10 cellular contexts compared by ENCODE assay signal in the genomic region with DNA sequence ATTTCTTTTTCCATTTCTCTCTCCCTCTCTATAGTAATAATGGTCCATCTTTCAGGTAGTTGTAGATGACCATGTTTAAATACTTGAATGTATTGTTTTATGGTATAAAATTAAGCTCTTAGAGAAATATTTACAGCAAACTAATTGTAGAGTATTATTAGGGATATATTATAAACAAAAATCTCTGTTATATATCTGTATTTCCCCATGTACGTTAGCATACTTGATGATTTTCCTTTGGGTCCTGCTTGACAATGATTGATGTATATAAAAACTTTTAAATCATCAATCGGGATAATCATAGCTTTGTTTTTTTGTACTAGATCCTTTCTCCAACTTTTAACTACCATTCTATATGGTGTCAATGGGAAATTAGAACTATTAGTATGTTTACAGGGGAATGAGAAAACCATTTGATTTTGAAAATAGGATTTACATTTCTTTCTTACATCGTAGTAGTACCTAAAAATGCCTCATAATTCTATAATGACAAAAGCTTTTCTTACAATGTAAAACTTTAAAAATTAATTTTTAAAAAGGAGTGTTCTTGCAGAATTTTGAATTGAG.
DNase-seq lines count a peak whose midpoint lies in the region; TF ChIP-seq lines count a peak whose summit lies in the region.
"Had no signal": no experiment of that assay in that cellular context is flagged by ENCODE, and none has a peak within 500 bp of the region (broad histone marks: within the 10 kb centered on the region; RNA-seq: fewer than 3 reads in every experiment).

No MANE protein-coding gene starts in this region.

- H3K9me3 Mint-ChIP-seq in MCF 10A (ENCODE audit: unreplicated experiment) (no peaks in the 10 kb centered on the region), nephron (no peaks in the 10 kb centered on the region), chondrocyte (ENCODE audit: low read depth) (no peaks in the 10 kb centered on the region)
- H3K9me3 Mint-ChIP-seq: activated T-cell treated with anti-CD3 and anti-CD28 coated beads, Interleukin-2, amount 50 U/mL, for 72 hours had no signal

- POLR2A ChIA-PET in MCF 10A (lab: Yijun Ruan, JAX): interaction anchor here (0.6 to 0.7 kb wide), 3 partner anchors 85 to 1121 kb away, joined by 3 to 4 read pairs (median 3); no protein-coding TSS in a partner anchor

- H3K4me3 Mint-ChIP-seq in MCF 10A (ENCODE audit: unreplicated experiment) (peak overlapping the region; percentile 62), nephron (peak overlapping the region; percentile 66 to 73 (median 67)), chondrocyte (ENCODE audit: unreplicated experiment) (no peak overlapping the region)

- H3K27me3 ChIP-seq in BE2C (peaks cover 58% of the 10 kb centered on the region), HUES6 (ENCODE audit: control insufficient read depth, insufficient read depth, low read length) (peaks cover 55% of the 10 kb centered on the region)

- no peak for TF ChIP-seq CTCF in BE2C (IDR thresholded peaks at IDR 0.05; ENCODE audit: low read depth, low read length)
- TF ChIP-seq CTCF in MCF 10A (IDR thresholded peaks at IDR 0.05; ENCODE audit: unreplicated experiment): no peak
- no peak for TF ChIP-seq CTCF in nephron (IDR thresholded peaks at IDR 0.05; ENCODE audit: unreplicated experiment in 3 of 3)
- TF ChIP-seq CTCF in chondrocyte (IDR thresholded peaks at IDR 0.05): no peak

- intact Hi-C loops in MCF 10A (cut with micrococcal nuclease): no loop called here

- H3K9ac ChIP-seq in HUES6 (ENCODE audit: low read length): no peak overlapping the region

- H3K36me3 Mint-ChIP-seq in MCF 10A (ENCODE audit: insufficient read depth, unreplicated experiment) (no peaks in the 10 kb centered on the region), nephron (ENCODE audit: low read depth) (no peaks in the 10 kb centered on the region), chondrocyte (ENCODE audit: low read depth) (no peaks in the 10 kb centered on the region)

- BruUV-seq in MCF 10A (replicated peaks; lab: Mats Ljungman, UMichigan): no TSS peak

- H3K27me3 Mint-ChIP-seq in MCF 10A (ENCODE audit: insufficient read depth, unreplicated experiment): peaks cover 16% of the 10 kb centered on the region
- H3K27me3 Mint-ChIP-seq in nephron (ENCODE audit: low read depth): peaks cover 47% of the 10 kb centered on the region
- H3K27me3 Mint-ChIP-seq in chondrocyte (ENCODE audit: low read depth): peaks cover 59% of the 10 kb centered on the region

- H3K4me3 ChIP-seq in BE2C (ENCODE audit: low read depth, low read length) (peak overlapping the region; percentile 25; the same call in 1 of the 2 replicates), HUES6 (ENCODE audit: low read depth, low read length) (peak overlapping the region; percentile 46)

- H3K27ac Mint-ChIP-seq in MCF 10A (ENCODE audit: low read depth, unreplicated experiment) (no peak overlapping the region), nephron (no peak overlapping the region), chondrocyte (ENCODE audit: unreplicated experiment) (no peak overlapping the region)
- H3K27ac Mint-ChIP-seq: activated T-cell treated with anti-CD3 and anti-CD28 coated beads, Interleukin-2, amount 50 U/mL, for 72 hours had no signal

- H3K4me1 ChIP-seq in BE2C (no peaks in the 10 kb centered on the region), HUES6 (ENCODE audit: control insufficient read depth, insufficient read depth, low read length) (0 out of 2 replicates have a peak, but pooled peaks cover 4% of the 10 kb centered on the region)

- CTCF ChIA-PET in MCF 10A (lab: Yijun Ruan, JAX): interaction anchor here (0.8 to 1.8 kb wide), 3 partner anchors 19 to 253 kb away, joined by 3 to 5 read pairs (median 3); no protein-coding TSS in a partner anchor

- H3K4me1 Mint-ChIP-seq in MCF 10A (ENCODE audit: insufficient read depth, unreplicated experiment) (no peaks in the 10 kb centered on the region), nephron (peaks cover 8% of the 10 kb centered on the region), chondrocyte (ENCODE audit: low read depth) (peaks cover 9% of the 10 kb centered on the region)

- H3K9me3 ChIP-seq in BE2C (no peaks in the 10 kb centered on the region), HUES6 (ENCODE audit: control insufficient read depth, insufficient read depth, low read depth, low read length) (no peaks in the 10 kb centered on the region)

- H3K27ac ChIP-seq in HUES6 (ENCODE audit: low read depth, low read length): no peak overlapping the region
- H3K27ac ChIP-seq: brain microvascular endothelial cell had no signal

- DNase-seq in BE2C: no peak
- DNase-seq in MCF 10A (ENCODE audit: unreplicated experiment): no peak
- no peak for DNase-seq in NCI-H524 treated with DMSO at 0.1 percent for 48 hours (lab: John Stamatoyannopoulos, UW)
- DNase-seq in GM03348 (ENCODE audit: low spot score): no peak
- no peak for DNase-seq in cortex of kidney (lab: John Stamatoyannopoulos, UW)
- DNase-seq in chondrocyte (ENCODE audit: low spot score): no peak
- DNase-seq: brain microvascular endothelial cell had no signal

- H3K36me3 ChIP-seq in BE2C: no peaks in the 10 kb centered on the region
- no peaks in the 10 kb centered on the region for H3K36me3 ChIP-seq in HUES6 (ENCODE audit: control insufficient read depth, insufficient read depth, low read length)
- H3K36me3 ChIP-seq: brain microvascular endothelial cell had no signal
